ENCODE assay signal across 9 cellular contexts in genomic region chr1:85484264-85484663, GRCh38. TPM values are rescaled to one million over a fixed set of nuclear protein-coding genes. Genes with fewer than 3 reads are reported as not detected.
"Had no signal": no experiment of that assay in that cellular context is flagged by ENCODE, and none has a peak within 500 bp of the region (broad histone marks: within the 10 kb centered on the region; RNA-seq: fewer than 3 reads in every experiment).

No MANE protein-coding gene starts in this region.

- DNase-seq: activated naive CD4-positive, alpha-beta T cell treated with anti-CD3 and anti-CD28 coated beads, Interleukin-2, amount 10 ng/mL, durations not matched to agents 7 days and 5 days; amniotic stem cell; pancreas; stomach; T-helper 2 cell had no signal

- H3K27me3 ChIP-seq: gastroesophageal sphincter, pancreas, stomach had no signal

- H3K9me3 ChIP-seq: gastroesophageal sphincter, pancreas, stomach, thoracic aorta had no signal

- H3K4me3 ChIP-seq: gastroesophageal sphincter, pancreas, skin epidermis, stomach, thoracic aorta had no signal

- ATAC-seq: gastroesophageal sphincter, pancreas had no signal

- H3K4me1 ChIP-seq: gastroesophageal sphincter, pancreas, stomach had no signal

- H3K36me3 ChIP-seq: gastroesophageal sphincter, pancreas, stomach, thoracic aorta had no signal

- H3K27ac ChIP-seq: gastroesophageal sphincter, pancreas, skin epidermis, stomach, thoracic aorta had no signal

RNA-seq across cellular contexts. Expression of gene DDAH1, which starts 19.3 kb away (rescaled TPM):
- total RNA-seq: activated T-helper 2 cell treated with anti-CD3 and anti-CD28 coated beads, Interferon-gamma antibody, Interleukin-2, Interleukin-4, amounts not matched to agents 10 μg/mL and 5 μg/mL and 100 μg/mL, durations not matched to agents 14 hours and 24 hours and 36 hours had no signal
